Comparison of ENCODE assay signal across 9 cellular contexts in the genomic region with DNA sequence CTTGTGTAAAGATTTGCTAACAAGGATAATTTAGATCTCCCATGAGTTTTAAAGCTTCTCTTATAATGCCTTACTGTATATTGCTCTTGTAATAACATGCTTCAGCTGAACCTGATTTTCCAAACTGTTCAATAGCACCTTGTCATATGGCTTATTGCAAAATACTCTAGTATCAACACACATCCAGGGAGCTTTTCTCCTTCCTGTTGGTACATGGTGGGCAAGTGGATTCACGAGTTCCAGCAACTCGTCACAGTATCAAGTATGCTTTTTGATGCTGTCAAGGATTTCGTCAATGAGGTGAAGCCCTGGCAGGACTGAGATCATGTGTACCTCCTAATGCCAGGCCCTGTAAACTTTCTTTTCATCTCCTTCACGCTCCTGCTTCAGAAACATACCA.
"Had no signal": no experiment of that assay in that cellular context is flagged by ENCODE, and none has a peak within 500 bp of the region (broad histone marks: within the 10 kb centered on the region; RNA-seq: fewer than 3 reads in every experiment).

No MANE protein-coding gene starts in this region.

- H3K9me3 ChIP-seq: HAP-1 had no signal

- DNase-seq: GM23248, GOT3, H7, HFFc6, IMR-90, KBM-7 had no signal

- H3K9ac ChIP-seq: GM23248 had no signal

- H3K4me1 ChIP-seq: HAP-1 had no signal

- ATAC-seq: HCT116 had no signal

- H3K27ac ChIP-seq: GM23248, HL-60 had no signal

- H3K36me3 ChIP-seq: HAP-1 had no signal

- H2AFZ ChIP-seq: GM23248 had no signal

- H3K4me3 ChIP-seq: GM23248, HAP-1 had no signal
